In the genomic region with DNA sequence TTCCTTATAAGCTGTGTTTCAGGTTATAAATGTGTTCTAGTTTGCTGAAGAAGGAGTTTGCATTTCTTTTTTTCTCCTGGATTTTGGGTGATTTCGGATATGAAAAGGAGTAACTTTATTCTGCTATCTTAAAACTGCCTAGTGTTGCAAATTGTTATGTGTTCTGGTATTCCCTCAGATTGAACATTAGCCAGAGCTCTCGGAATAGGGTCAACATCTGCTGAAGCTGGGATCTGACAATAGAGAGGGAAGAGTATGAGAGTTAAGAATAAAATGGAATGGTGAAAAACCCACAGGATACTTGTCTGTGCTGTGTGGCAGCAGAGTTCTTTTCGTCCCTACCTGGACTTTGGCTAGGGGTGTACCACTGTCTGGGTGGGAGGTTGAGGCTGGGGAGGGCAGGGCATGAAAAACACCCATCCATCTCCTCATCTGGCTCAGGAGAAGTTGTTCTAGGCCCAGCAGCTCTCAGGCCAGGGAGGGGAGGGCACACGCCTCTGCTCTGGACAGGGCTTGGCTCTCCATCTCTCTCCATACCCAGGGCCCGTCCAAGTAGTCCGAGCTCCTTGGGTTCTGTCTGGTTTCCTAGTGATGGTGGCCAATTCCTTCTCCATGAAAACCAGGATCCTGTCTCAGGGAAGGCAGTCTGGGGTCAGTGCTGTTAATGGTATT, we compare ENCODE assay signal across 31 cellular contexts. TPM values are rescaled to one million over a fixed set of nuclear protein-coding genes. Genes with fewer than 3 reads are reported as not detected.
DNase-seq lines count a peak whose midpoint lies in the region; ATAC-seq and TF ChIP-seq lines count a peak whose summit lies in the region.
"Had no signal": no experiment of that assay in that cellular context is flagged by ENCODE, and none has a peak within 500 bp of the region (broad histone marks: within the 10 kb centered on the region; RNA-seq: fewer than 3 reads in every experiment).

No MANE protein-coding gene starts in this region.

- H3K9me3 ChIP-seq in left ventricle myocardium inferior (replicated peaks) (peaks cover 2% of the 10 kb centered on the region), osteoblast (ENCODE audit: low read depth, low read length) (no peaks in the 10 kb centered on the region), psoas muscle (no peaks in the 10 kb centered on the region)

- H3K4me3 ChIP-seq in left ventricle myocardium inferior (no peak overlapping the region), osteoblast (ENCODE audit: insufficient read depth, low read length) (no peak overlapping the region), psoas muscle (no peak overlapping the region)
- H3K4me3 ChIP-seq: GM23338, PC-9 had no signal

- ATAC-seq in natural killer cell (no peak), HG03521 (IDR thresholded peaks at IDR 0.05; ENCODE audit: unreplicated experiment) (no peak), psoas muscle (no peak), HG03039 (IDR thresholded peaks at IDR 0.05; ENCODE audit: unreplicated experiment) (no peak)
- no peak for ATAC-seq in natural killer cell treated with Interleukin-12 subunit alpha and Interleukin-12 subunit beta and Interleukin-15 and Interleukin-18, amount 100 ng/mL, for 72 hours
- ATAC-seq: activated T-cell treated with anti-CD3 and anti-CD28 coated beads, Interleukin-2, amount 50 U/mL, for 72 hours; stimulated activated memory B cell treated with anti-CD40 and anti-IgM and Interleukin-4, amounts not matched to agents 10 μg/mL and 1 μg/mL and 100 μg/mL, for 72 hours had no signal

- peaks cover 25 to 31% of the 10 kb centered on the region in 2 donors for H3K4me1 Mint-ChIP-seq in natural killer cell
- peaks cover 14 to 20% of the 10 kb centered on the region in 2 donors for H3K4me1 Mint-ChIP-seq in natural killer cell treated with Interleukin-12 subunit alpha and Interleukin-12 subunit beta and Interleukin-15 and Interleukin-18, amount 100 ng/mL, for 72 hours (ENCODE audit: low read depth in 2 of 2)
- H3K4me1 Mint-ChIP-seq: activated B cell treated with CpG ODN at 0.5 μM for 24 hours; memory B cell; stimulated activated memory B cell treated with anti-CD40 and anti-IgM and Interleukin-4, amounts not matched to agents 10 μg/mL and 1 μg/mL and 100 μg/mL, for 72 hours had no signal

- H3K36me3 ChIP-seq in left ventricle myocardium inferior = no peaks in the 10 kb centered on the region
- H3K36me3 ChIP-seq in osteoblast (ENCODE audit: insufficient read depth, low read length) = no peaks in the 10 kb centered on the region
- no peaks in the 10 kb centered on the region for H3K36me3 ChIP-seq in psoas muscle (ENCODE audit: insufficient read depth in 1 of 2, low read depth in 1 of 2)
- H3K36me3 ChIP-seq: brain microvascular endothelial cell had no signal

- H3K79me2 ChIP-seq in osteoblast (ENCODE audit: insufficient read depth, low read length) = no peaks in the 10 kb centered on the region

- TF ChIP-seq CTCF in natural killer cell (IDR thresholded peaks at IDR 0.05) (no peak), left ventricle myocardium inferior (IDR thresholded peaks at IDR 0.05; ENCODE audit: borderline replicate concordance) (no peak), osteoblast (IDR thresholded peaks at IDR 0.05; ENCODE audit: extremely low read depth, low read depth, low read length) (no peak), psoas muscle (IDR thresholded peaks at IDR 0.05) (no peak)

- no peak overlapping the region for H2AFZ ChIP-seq in osteoblast (ENCODE audit: low read length)
- H2AFZ ChIP-seq: GM23338, PC-9 had no signal

- H3K27me3 ChIP-seq in left ventricle myocardium inferior (ENCODE audit: low read depth) (no peaks in the 10 kb centered on the region), osteoblast (ENCODE audit: insufficient read depth, low read length) (peaks cover 19% of the 10 kb centered on the region), psoas muscle (ENCODE audit: insufficient read depth in 3 of 3, low read length in 2 of 3) (no peaks in the 10 kb centered on the region)
- H3K27me3 ChIP-seq: brain microvascular endothelial cell had no signal

- H3K9me3 Mint-ChIP-seq in natural killer cell = no peaks in the 10 kb centered on the region
- H3K9me3 Mint-ChIP-seq in natural killer cell treated with Interleukin-12 subunit alpha and Interleukin-12 subunit beta and Interleukin-15 and Interleukin-18, amount 100 ng/mL, for 72 hours = no peaks in the 10 kb centered on the region
- H3K9me3 Mint-ChIP-seq: activated B cell treated with CpG ODN at 0.5 μM for 24 hours; activated T-cell treated with anti-CD3 and anti-CD28 coated beads, Interleukin-2, amount 50 U/mL, for 72 hours; memory B cell; stimulated activated memory B cell treated with anti-CD40 and anti-IgM and Interleukin-4, amounts not matched to agents 10 μg/mL and 1 μg/mL and 100 μg/mL, for 72 hours had no signal

- no peak overlapping the region for H3K4me2 ChIP-seq in osteoblast (ENCODE audit: insufficient read depth, low read length)
- H3K4me2 ChIP-seq: GM23338, PC-9 had no signal

- H3K27ac Mint-ChIP-seq in natural killer cell = peak overlapping the region; percentile 3 to 56
- H3K27ac Mint-ChIP-seq in natural killer cell treated with Interleukin-12 subunit alpha and Interleukin-12 subunit beta and Interleukin-15 and Interleukin-18, amount 100 ng/mL, for 72 hours = peak overlapping the region in 1 of 2 donors; percentile 38
- H3K27ac Mint-ChIP-seq: activated B cell treated with CpG ODN at 0.5 μM for 24 hours; activated T-cell treated with anti-CD3 and anti-CD28 coated beads, Interleukin-2, amount 50 U/mL, for 72 hours; CD4-positive, alpha-beta T cell; GM23338; memory B cell; stimulated activated memory B cell treated with anti-CD40 and anti-IgM and Interleukin-4, amounts not matched to agents 10 μg/mL and 1 μg/mL and 100 μg/mL, for 72 hours had no signal

- 66 to 85% (median 67%) methylated on average over 6 of the region's 6 CpGs for WGBS in psoas muscle, 3 donors

- peak overlapping the region; percentile 57 for H3K4me3 Mint-ChIP-seq in natural killer cell
- no peak overlapping the region for H3K4me3 Mint-ChIP-seq in natural killer cell treated with Interleukin-12 subunit alpha and Interleukin-12 subunit beta and Interleukin-15 and Interleukin-18, amount 100 ng/mL, for 72 hours
- H3K4me3 Mint-ChIP-seq: activated B cell treated with CpG ODN at 0.5 μM for 24 hours; activated T-cell treated with anti-CD3 and anti-CD28 coated beads, Interleukin-2, amount 50 U/mL, for 72 hours; CD4-positive, alpha-beta T cell; GM23338; memory B cell; stimulated activated memory B cell treated with anti-CD40 and anti-IgM and Interleukin-4, amounts not matched to agents 10 μg/mL and 1 μg/mL and 100 μg/mL, for 72 hours had no signal

- no peaks in the 10 kb centered on the region for H3K36me3 Mint-ChIP-seq in natural killer cell
- H3K36me3 Mint-ChIP-seq in natural killer cell treated with Interleukin-12 subunit alpha and Interleukin-12 subunit beta and Interleukin-15 and Interleukin-18, amount 100 ng/mL, for 72 hours = no peaks in the 10 kb centered on the region
- H3K36me3 Mint-ChIP-seq: memory B cell; stimulated activated memory B cell treated with anti-CD40 and anti-IgM and Interleukin-4, amounts not matched to agents 10 μg/mL and 1 μg/mL and 100 μg/mL, for 72 hours had no signal

- peak overlapping the region; percentile 51 for H3K27ac ChIP-seq in left ventricle myocardium inferior (replicated peaks)
- H3K27ac ChIP-seq in osteoblast (ENCODE audit: low read depth, low read length) = no peak overlapping the region
- no peak overlapping the region for H3K27ac ChIP-seq in psoas muscle
- H3K27ac ChIP-seq: brain microvascular endothelial cell, PC-9 had no signal

- no peaks in the 10 kb centered on the region for H3K27me3 Mint-ChIP-seq in natural killer cell (ENCODE audit: low read depth in 2 of 2)
- no peaks in the 10 kb centered on the region for H3K27me3 Mint-ChIP-seq in natural killer cell treated with Interleukin-12 subunit alpha and Interleukin-12 subunit beta and Interleukin-15 and Interleukin-18, amount 100 ng/mL, for 72 hours
- H3K27me3 Mint-ChIP-seq: CD4-positive, alpha-beta T cell; memory B cell had no signal

- intact Hi-C loops in natural killer cell (cut with micrococcal nuclease) = no loop called here
- intact Hi-C loops in left ventricle myocardium inferior (cut with micrococcal nuclease) = no loop called here
- intact Hi-C loops in psoas muscle (cut with DNase I) = no loop called here

- H3K4me1 ChIP-seq in left ventricle myocardium inferior (peaks cover 35% of the 10 kb centered on the region), osteoblast (ENCODE audit: insufficient read depth, low read length) (no peaks in the 10 kb centered on the region), psoas muscle (no peaks in the 10 kb centered on the region)

- DNase-seq in natural killer cell (no peak), left ventricle myocardium inferior (no peak), osteoblast (ENCODE audit: insufficient read length, low spot score, missing footprints) (peak; percentile 65), psoas muscle (no peak), pons (ENCODE audit: low spot score) (no peak)
- no peak for DNase-seq in natural killer cell treated with Interleukin-12 subunit alpha and Interleukin-12 subunit beta and Interleukin-15 and Interleukin-18, amount 100 ng/mL, for 72 hours (ENCODE audit: low spot score)
- DNase-seq: 8988T; activated B cell treated with CpG ODN at 0.5 μM for 24 hours; activated CD4-positive, alpha-beta T cell treated with anti-CD3 and anti-CD28 coated beads, Interleukin-2, amount 50 U/mL, for 1 hour; activated naive CD4-positive, alpha-beta T cell treated with Interleukin-2 at 50 U/mL for 16 hours; activated T-cell treated with anti-CD3 and anti-CD28 coated beads, Interleukin-2, amount 50 U/mL, for 72 hours; brain microvascular endothelial cell; CD4-positive, alpha-beta T cell; effector CD8-positive, alpha-beta T cell; erythroblast; NCI-H1105; NCI-H2029; NCI-H524 treated with DMSO at 0.1 percent for 48 hours; NK-92 treated with Interleukin-12 subunit alpha and Interleukin-12 subunit beta, amount 100 ng/mL, for 24 hours; PC-9; SHP77 treated with DMSO at 0.1 percent for 48 hours; stimulated activated CD4-positive, alpha-beta T cell treated with anti-CD3 and anti-CD28 coated beads, Interleukin-4, amount 100 ng/mL, for 4 hours; substantia nigra; SW 1271; T-helper 9 cell had no signal

- no peaks in the 10 kb centered on the region for H4K20me1 ChIP-seq in osteoblast (ENCODE audit: insufficient read depth, low read length)

RNA-seq across cellular contexts. Expression of a gene that starts 13.2 kb away (rescaled TPM):
- total RNA-seq in natural killer cell (not detected), left ventricle myocardium inferior (11.2 TPM), osteoblast (not detected in 2 replicates), psoas muscle (1 to 10 TPM in 1 of 4 donors, under 1 TPM in 3; 0.40 to 1.9 (median 0.59) TPM)
- not detected for total RNA-seq in natural killer cell treated with Interleukin-12 subunit alpha and Interleukin-12 subunit beta and Interleukin-15 and Interleukin-18, amount 100 ng/mL, for 72 hours
- 1 to 10 TPM in 1 of 3 donors, under 1 TPM in 2; 0.39 to 1.1 (median 0.41) TPM for polyA plus RNA-seq in psoas muscle
- total RNA-seq: activated B cell treated with CpG ODN at 0.5 μM for 24 hours; activated T-cell treated with anti-CD3 and anti-CD28 coated beads, Interleukin-2, amount 50 U/mL, for 72 hours; CD4-positive, alpha-beta T cell; MCF 10A; PC-9 had no signal
